ENCODE assay signal across 8 cellular contexts in genomic region chr13:113489549-113490495, GRCh38. TPM values are rescaled to one million over a fixed set of nuclear protein-coding genes. Genes with fewer than 3 reads are reported as not detected.
DNase-seq lines count a peak whose midpoint lies in the region; ATAC-seq and TF ChIP-seq lines count a peak whose summit lies in the region.

No MANE protein-coding gene starts in this region.

- H3K27me3 ChIP-seq in PC-9 (ENCODE audit: insufficient read depth, low read depth) = no peaks in the 10 kb centered on the region
- H3K27me3 ChIP-seq in rectal smooth muscle tissue (ENCODE audit: control insufficient read depth, insufficient read depth, low read length) = no peaks in the 10 kb centered on the region

- H3K9me3 ChIP-seq in PC-9 (ENCODE audit: insufficient read depth, low read depth) = no peaks in the 10 kb centered on the region

- H3K9me2 ChIP-seq in PC-9 (ENCODE audit: insufficient read depth) = no peaks in the 10 kb centered on the region

- H3K36me3 ChIP-seq in PC-9 (ENCODE audit: low read depth) = no peaks in the 10 kb centered on the region; the same call in 1 of the 2 replicates
- H3K36me3 ChIP-seq in rectal smooth muscle tissue (ENCODE audit: control insufficient read depth, insufficient read depth, low read length) = no peaks in the 10 kb centered on the region

- peaks cover 81% of the 10 kb centered on the region for H3K79me2 ChIP-seq in PC-9 (ENCODE audit: low read depth)

- H4K20me1 ChIP-seq in PC-9 (ENCODE audit: insufficient read depth) = peaks cover 37% of the 10 kb centered on the region

- H3K27ac ChIP-seq in PC-9 (no peak overlapping the region), rectal smooth muscle tissue (ENCODE audit: low read depth, low read length) (peak overlapping the region; percentile 79)

- POLR2A ChIA-PET in PC-9 (lab: Charles Lee; ENCODE audit: unreplicated experiment) = interaction anchor here (0.6 to 0.7 kb wide), 2 partner anchors 9 to 520 kb away, joined by 4 to 5 read pairs; no protein-coding TSS in a partner anchor

- ATAC-seq in HG03280 (IDR thresholded peaks at IDR 0.05; ENCODE audit: unreplicated experiment) (peak; percentile 22), left cardiac atrium (peak; percentile 3 to 7)

- H3K4me3 ChIP-seq in AG10803 (ENCODE audit: low read length) (peak overlapping the region; percentile 81), PC-9 (peak overlapping the region; percentile 86), rectal smooth muscle tissue (ENCODE audit: low read length) (peak overlapping the region; percentile 67)

- no peak for TF ChIP-seq CTCF in AG10803 (conservative IDR thresholded peaks at IDR 0.05; ENCODE audit: low read length)
- no peak for TF ChIP-seq CTCF in PC-9 (conservative IDR thresholded peaks at IDR 0.05)

- no TSS peak for BruUV-seq in PC-9 (replicated peaks; lab: Mats Ljungman, UMichigan)

- H2AFZ ChIP-seq in PC-9 = peak overlapping the region; percentile 81

- peak overlapping the region; percentile 19 for H3K9ac ChIP-seq in rectal smooth muscle tissue (ENCODE audit: low read length)

- peaks cover 49% of the 10 kb centered on the region for H3K4me1 ChIP-seq in PC-9 (replicated peaks; ENCODE audit: insufficient read depth)
- peaks cover 35% of the 10 kb centered on the region for H3K4me1 ChIP-seq in rectal smooth muscle tissue (ENCODE audit: control insufficient read depth, insufficient read depth, low read length)

- intact Hi-C loops in PC-9 (cut with micrococcal nuclease; ENCODE audit: unreplicated experiment) (loop anchor here (1.0 kb wide), 1 partner anchor 72 kb away; no protein-coding TSS in a partner anchor), left cardiac atrium (cut with DNase I) (loop anchor here in 1 of 2 donors (5.0 kb wide), 1 partner anchor 38 kb away; the partner anchor contains the start of gene ADPRHL1)

- peaks cover 35% of the 10 kb centered on the region for H3F3A ChIP-seq in PC-9 (ENCODE audit: insufficient read depth, low read depth)

- CTCF ChIA-PET in PC-9 (lab: Charles Lee) = interaction anchor here (0.7 kb wide), 1 partner anchor 9 kb away, joined by 18 read pairs; no protein-coding TSS in a partner anchor

- DNase-seq in AG10803 (ENCODE audit: low read depth) = peak; percentile 43
- DNase-seq in GM19238 (ENCODE audit: insufficient read length, low spot score) = peak; percentile 57
- peak in 1 of 2 experiments; percentile 4 for DNase-seq in PC-9
- peak; percentile 57 for DNase-seq in activated naive CD4-positive, alpha-beta T cell treated with anti-CD3 and anti-CD28 coated beads, Interleukin-2, amount 50 U/mL, for 16 hours
- peak; percentile 52 for DNase-seq in left cardiac atrium
- no peak for DNase-seq in Ammon's horn (ENCODE audit: low spot score)

- peak overlapping the region; percentile 96 for H3K4me2 ChIP-seq in PC-9

RNA-seq across cellular contexts. Expression of gene DCUN1D2, which starts 0.7 kb away (rescaled TPM):
- 33.0 and 34.7 TPM in 2 replicates for total RNA-seq in PC-9 (2021)
- total RNA-seq in left cardiac atrium = 10 to 100 TPM; 81.1 to 94.3 TPM

RNA-seq across cellular contexts. Expression of gene ADPRHL1, which starts 36.5 kb away (rescaled TPM):
- total RNA-seq in PC-9 (2021) = 11.5 and 16.9 TPM in 2 replicates
- total RNA-seq in left cardiac atrium = 100 to 1,000 TPM; 241 to 245 TPM

Comparison
In these comparisons a context has a peak if more than half of its experiments do, and no peak if none do; other contexts are left out.
1. RNA of gene ADPRHL1, which starts 36.5 kb away (total RNA-seq): 241 to 245 TPM in left cardiac atrium; 11.5 to 16.9 TPM in PC-9; every median in the first group is over 10 times any median in the second.
2. Peak in every context shown above with its lines, with median percentiles within 50 percentile points of each other: H3K4me3 ChIP-seq.